Comparison of ENCODE assay signal across 8 cellular contexts in the genomic region with DNA sequence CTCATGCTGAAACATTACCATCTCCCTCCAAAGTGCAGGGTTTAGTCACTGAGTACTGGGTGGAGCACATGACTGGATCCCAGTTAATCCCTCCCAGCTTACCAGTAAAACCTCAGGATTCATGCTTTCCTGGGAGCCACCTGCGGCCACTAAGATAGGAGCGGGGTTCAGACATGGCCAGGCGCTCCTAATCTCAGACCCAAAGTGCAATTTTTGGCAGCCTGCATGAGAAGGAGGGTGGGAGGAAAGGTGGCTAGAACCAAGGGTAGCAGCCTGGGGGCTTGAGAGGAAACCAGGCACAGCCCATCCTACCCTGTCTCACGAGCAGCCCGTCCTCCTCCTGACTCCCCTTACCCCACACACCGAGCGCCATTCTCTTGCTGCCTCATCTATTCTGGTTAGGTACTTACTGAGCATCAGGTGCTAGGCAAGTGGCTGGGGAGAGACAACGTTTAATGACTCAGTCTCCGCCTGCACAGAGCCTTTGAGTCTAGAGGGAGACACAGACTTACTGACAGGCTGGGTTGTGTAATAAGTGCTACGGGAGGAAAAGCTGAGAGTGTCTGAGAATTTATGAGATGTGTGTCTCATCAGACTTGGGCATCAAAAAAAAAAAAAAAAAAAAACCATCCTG. TPM values are rescaled to one million over a fixed set of nuclear protein-coding genes. Genes with fewer than 3 reads are reported as not detected.
A peak's percentile ranks its signal among the peaks of the same experiment; 100 is the strongest.
DNase-seq lines count a peak whose midpoint lies in the region; ATAC-seq and TF ChIP-seq lines count a peak whose summit lies in the region.

No MANE protein-coding gene starts in this region.

- TF ChIP-seq CTCF in mucosa of descending colon (IDR thresholded peaks at IDR 0.05), result no peak
- no peak for TF ChIP-seq CTCF in glutamatergic neuron (IDR thresholded peaks at IDR 0.05; ENCODE audit: partially characterized antibody, unreplicated experiment)

- no peaks in the 10 kb centered on the region for H3K36me3 Mint-ChIP-seq in glutamatergic neuron (ENCODE audit: unreplicated experiment)
- no peaks in the 10 kb centered on the region for H3K36me3 Mint-ChIP-seq in naive thymus-derived CD8-positive, alpha-beta T cell

- POLR2A ChIA-PET in naive thymus-derived CD8-positive, alpha-beta T cell (lab: Charles Lee), result no interaction called here

- H3K4me1 Mint-ChIP-seq in glutamatergic neuron (ENCODE audit: low read depth, unreplicated experiment), result no peaks in the 10 kb centered on the region
- peaks cover 0 to 5% (median 0%) of the 10 kb centered on the region in 4 donors for H3K4me1 Mint-ChIP-seq in naive thymus-derived CD8-positive, alpha-beta T cell

- no peak overlapping the region for H3K4me3 ChIP-seq in mucosa of descending colon

- peak; percentile 76 for DNase-seq in AG08395 (ENCODE audit: low spot score)
- DNase-seq in M059J (ENCODE audit: low read depth), result peak; percentile 95
- peak; percentile 31 for DNase-seq in cerebellar cortex (ENCODE audit: low spot score)
- DNase-seq in mucosa of descending colon, result peak in 1 of 3 donors; percentile 49
- no peak for DNase-seq in glutamatergic neuron
- no peak for DNase-seq in activated CD8-positive, alpha-beta memory T cell treated with anti-CD3 and anti-CD28 coated beads for 24 hours
- DNase-seq in SKM-1 treated with dmso at 0.1 percent for 144 hours (lab: John Stamatoyannopoulos, UW; ENCODE audit: unreplicated experiment), result no peak
- DNase-seq in naive thymus-derived CD8-positive, alpha-beta T cell, result no peak

- no peak overlapping the region for H3K4me3 Mint-ChIP-seq in glutamatergic neuron (ENCODE audit: unreplicated experiment)
- no peak overlapping the region for H3K4me3 Mint-ChIP-seq in naive thymus-derived CD8-positive, alpha-beta T cell

- H3K27ac Mint-ChIP-seq in glutamatergic neuron (ENCODE audit: unreplicated experiment), result no peak overlapping the region
- no peak overlapping the region for H3K27ac Mint-ChIP-seq in naive thymus-derived CD8-positive, alpha-beta T cell

- no peaks in the 10 kb centered on the region for H3K9me3 ChIP-seq in mucosa of descending colon

- H3K36me3 ChIP-seq in mucosa of descending colon (ENCODE audit: low read depth), result no peaks in the 10 kb centered on the region

- peaks cover 2% of the 10 kb centered on the region for H3K27me3 Mint-ChIP-seq in glutamatergic neuron (ENCODE audit: unreplicated experiment)
- peaks cover 3 to 11% (median 7%) of the 10 kb centered on the region in 5 donors for H3K27me3 Mint-ChIP-seq in naive thymus-derived CD8-positive, alpha-beta T cell

- H3K4me1 ChIP-seq in mucosa of descending colon (ENCODE audit: low read depth), result peaks cover 13% of the 10 kb centered on the region

- ATAC-seq in mucosa of descending colon, result peak; percentile 67
- no peak for ATAC-seq in naive thymus-derived CD8-positive, alpha-beta T cell

- intact Hi-C loops in mucosa of descending colon (cut with DNase I, micrococcal nuclease), result no loop called here

- no peaks in the 10 kb centered on the region for H3K9me3 Mint-ChIP-seq in glutamatergic neuron (ENCODE audit: unreplicated experiment)
- no peaks in the 10 kb centered on the region for H3K9me3 Mint-ChIP-seq in naive thymus-derived CD8-positive, alpha-beta T cell

RNA-seq across cellular contexts. Expression of gene GPRC5A, which starts 9.9 kb away (rescaled TPM):
- total RNA-seq in M059J (2014; rRNA removed; shearing (Covaris generic)), result 70.0 and 89.7 TPM in 2 replicates
- total RNA-seq in mucosa of descending colon (100 to 1,000 TPM; 136 to 326 (median 320) TPM), glutamatergic neuron (ENCODE audit: unreplicated experiment) (not detected)
- not detected for total RNA-seq in naive thymus-derived CD8-positive, alpha-beta T cell
- polyA plus RNA-seq in naive thymus-derived CD8-positive, alpha-beta T cell, result not detected

RNA-seq across cellular contexts. Expression of gene GPRC5D, which starts 50.7 kb away (rescaled TPM):
- not detected in 2 replicates for total RNA-seq in M059J (2014; rRNA removed; shearing (Covaris generic))
- not detected for total RNA-seq in mucosa of descending colon
- total RNA-seq in glutamatergic neuron (ENCODE audit: unreplicated experiment), result not detected
- total RNA-seq in naive thymus-derived CD8-positive, alpha-beta T cell, result not detected
- under 1 TPM in 1 of 3 donors, not detected in 2; 0.43 TPM for polyA plus RNA-seq in naive thymus-derived CD8-positive, alpha-beta T cell

Comparison
In these comparisons a context has a peak if more than half of its experiments do, and no peak if none do; other contexts are left out.
1. DNase-seq: peak in AG08395 (single experiment), M059J (single experiment) and cerebellar cortex (single experiment); none in glutamatergic neuron (single experiment), activated CD8-positive, alpha-beta memory T cell treated with anti-CD3 and anti-CD28 coated beads for 24 hours (single experiment), SKM-1 treated with dmso at 0.1 percent for 144 hours (single experiment) and naive thymus-derived CD8-positive, alpha-beta T cell (0 of 10).
2. RNA of gene GPRC5A, which starts 9.9 kb away (total RNA-seq): 136 to 326 TPM in mucosa of descending colon and 70.0 to 89.7 TPM in M059J; not detected in naive thymus-derived CD8-positive, alpha-beta T cell and not detected in glutamatergic neuron (single experiment); every median in the first group is over 10 times any median in the second.